Comparison of ENCODE assay signal across 9 cellular contexts in genomic region chr17:45146166-45146565, GRCh38. TPM values are rescaled to one million over a fixed set of nuclear protein-coding genes. Genes with fewer than 3 reads are reported as not detected.
DNase-seq lines count a peak whose midpoint lies in the region; ATAC-seq and TF ChIP-seq lines count a peak whose summit lies in the region.
"Had no signal": no experiment of that assay in that cellular context is flagged by ENCODE, and none has a peak within 500 bp of the region (broad histone marks: within the 10 kb centered on the region; RNA-seq: fewer than 3 reads in every experiment).

No MANE protein-coding gene starts in this region.

- H3K27me3 ChIP-seq in CD4-positive, alpha-beta T cell (ENCODE audit: control insufficient read depth, insufficient read depth, low read length) = no peaks in the 10 kb centered on the region
- no peaks in the 10 kb centered on the region for H3K27me3 ChIP-seq in PC-3 (ENCODE audit: low read length)

- H3K9me2 ChIP-seq in PC-3 (replicated peaks; ENCODE audit: low read length) = no peaks in the 10 kb centered on the region

- H3K9me3 ChIP-seq in CD4-positive, alpha-beta T cell (ENCODE audit: control insufficient read depth, low read length) = no peaks in the 10 kb centered on the region
- H3K9me3 ChIP-seq in PC-3 (ENCODE audit: low read length) = no peaks in the 10 kb centered on the region

- H3K9ac ChIP-seq in PC-3 (ENCODE audit: low read length) = no peak overlapping the region

- H3K27ac Mint-ChIP-seq in CD4-positive, alpha-beta T cell = peak overlapping the region; percentile 99

- H4K20me1 ChIP-seq in PC-3 (ENCODE audit: low read length) = peaks cover 27% of the 10 kb centered on the region

- peaks cover 64% of the 10 kb centered on the region for H3K4me1 Mint-ChIP-seq in CD4-positive, alpha-beta T cell (ENCODE audit: low read depth)

- peaks cover 2% of the 10 kb centered on the region for H3F3A ChIP-seq in PC-3 (ENCODE audit: low read length, unreplicated experiment)

- peaks cover 29% of the 10 kb centered on the region for H3K36me3 Mint-ChIP-seq in CD4-positive, alpha-beta T cell (ENCODE audit: low read depth)

- BruUV-seq in PC-3 (replicated peaks; lab: Mats Ljungman, UMichigan) = no TSS peak

- H3K79me2 ChIP-seq in PC-3 (ENCODE audit: low read length) = peaks cover 35% of the 10 kb centered on the region

- no peaks in the 10 kb centered on the region for H3K9me3 Mint-ChIP-seq in CD4-positive, alpha-beta T cell

- H3K4me3 ChIP-seq in PC-3 (ENCODE audit: low read length) = no peak overlapping the region

- intact Hi-C loops in CD4-positive, alpha-beta T cell (cut with DNase I, micrococcal nuclease) = loop anchor here (5.0 kb wide), 3 partner anchors 84 to 171 kb away; partner anchors contain the start of genes DCAKD (in 1 of the 2), MAP3K14 (in 1 of the 2) and NMT1 (in 1 of the 2)
- intact Hi-C loops in PC-3 (cut with micrococcal nuclease) (no loop called here), posterior vena cava (cut with DNase I) (loop anchor here in 1 of 2 donors (5.0 kb wide), 1 partner anchor 171 kb away; the partner anchor contains the start of gene MAP3K14), head of caudate nucleus (cut with DNase I) (no loop called here)

- no peak overlapping the region for H3K27ac ChIP-seq in CD4-positive, alpha-beta T cell (ENCODE audit: low read depth, low read length)
- H3K27ac ChIP-seq in PC-3 (ENCODE audit: low read length) = no peak overlapping the region
- peak overlapping the region; percentile 95 for H3K27ac ChIP-seq in epithelial cell of prostate

- H3K27me3 Mint-ChIP-seq in CD4-positive, alpha-beta T cell = peaks cover 8% of the 10 kb centered on the region

- no peak overlapping the region for H2AFZ ChIP-seq in PC-3 (ENCODE audit: low read length)

- CTCF ChIA-PET in CD4-positive, alpha-beta T cell (lab: Charles Lee) = interaction anchor here (1.7 kb wide), 1 partner anchor 11 kb away, joined by 14 read pairs; the partner anchor contains the start of gene ACBD4
- CTCF ChIA-PET in PC-3 (lab: Charles Lee) = interaction anchor here (0.6 to 2.4 kb wide), 2 partner anchors 11 to 178 kb away, joined by 11 to 19 read pairs; partner anchors contain the start of genes ACBD4 and C1QL1

- H3K36me3 ChIP-seq in PC-3 (ENCODE audit: low read depth, low read length) = 0 out of 2 replicates have a peak, but pooled peaks cover 4% of the 10 kb centered on the region

- H3K4me1 ChIP-seq in PC-3 (ENCODE audit: insufficient read depth, low read length) = peaks cover 19% of the 10 kb centered on the region

- H3K4me3 Mint-ChIP-seq in CD4-positive, alpha-beta T cell = peak overlapping the region; percentile 94

- DNase-seq in CD4-positive, alpha-beta T cell = no peak
- no peak for DNase-seq in PC-3
- no peak for DNase-seq in epithelial cell of prostate (ENCODE audit: low read depth, low spot score)
- DNase-seq in posterior vena cava (ENCODE audit: low spot score) = peak; percentile 77
- DNase-seq in head of caudate nucleus = no peak
- no peak for DNase-seq in effector CD8-positive, alpha-beta T cell (lab: John Stamatoyannopoulos, UW)
- DNase-seq: stimulated activated naive CD4-positive, alpha-beta T cell treated with Interleukin-2 at 50 U/mL for 16 hours had no signal

- TF ChIP-seq CTCF in CD4-positive, alpha-beta T cell (IDR thresholded peaks at IDR 0.05) = no peak
- TF ChIP-seq CTCF in PC-3 (conservative IDR thresholded peaks at IDR 0.05; ENCODE audit: low read depth, low read length) = no peak

- ATAC-seq in CD4-positive, alpha-beta T cell (ENCODE audit: poor library complexity) = no peak
- ATAC-seq in PC-3 = no peak
- no peak for ATAC-seq in HG02981 (IDR thresholded peaks at IDR 0.05; ENCODE audit: unreplicated experiment)
- ATAC-seq in HG03045 (IDR thresholded peaks at IDR 0.05; ENCODE audit: unreplicated experiment) = no peak

- H3K4me2 ChIP-seq in PC-3 (ENCODE audit: low read length) = peak overlapping the region; percentile 88

- POLR2A ChIA-PET in CD4-positive, alpha-beta T cell (lab: Charles Lee) = interaction anchor here (1.1 to 10.9 kb wide), 5 partner anchors 10 to 171 kb away, joined by 6 to 630 read pairs (median 29); partner anchors contain the start of genes ACBD4, FMNL1, HEXIM2 and MAP3K14
- POLR2A ChIA-PET in PC-3 (lab: Charles Lee; ENCODE audit: unreplicated experiment) = interaction anchor here (0.6 kb wide), 1 partner anchor 27 kb away, joined by 3 read pairs; no protein-coding TSS in a partner anchor

RNA-seq across cellular contexts. Expression of gene HEXIM1, which starts 2.1 kb away (rescaled TPM):
- total RNA-seq in CD4-positive, alpha-beta T cell = 10 to 100 TPM; 50.5 to 50.9 TPM
- total RNA-seq in PC-3 (2014; rRNA removed) = 47.3 and 59.0 TPM in 2 replicates
- 10 to 100 TPM; 40.6 to 46.9 TPM for total RNA-seq in posterior vena cava

RNA-seq across cellular contexts. Expression of gene ACBD4, which starts 10.7 kb away (rescaled TPM):
- total RNA-seq in CD4-positive, alpha-beta T cell = 10 to 100 TPM; 24.8 to 26.3 TPM
- total RNA-seq in PC-3 (2014; rRNA removed) (12.9 and 17.3 TPM in 2 replicates), posterior vena cava (10 to 100 TPM; 10.8 to 12.9 TPM)

RNA-seq across cellular contexts. Expression of gene PLCD3, which starts 13.9 kb away (rescaled TPM):
- total RNA-seq in CD4-positive, alpha-beta T cell = 1 to 10 TPM; 1.8 to 2.4 TPM
- total RNA-seq in PC-3 (2014; rRNA removed) = 35.1 and 55.3 TPM in 2 replicates
- total RNA-seq in posterior vena cava = 10 to 100 TPM; 69.3 to 74.2 TPM

RNA-seq across cellular contexts. Expression of gene HEXIM2, which starts 15.5 kb away (rescaled TPM):
- total RNA-seq in CD4-positive, alpha-beta T cell = 1 to 10 TPM; 1.3 to 1.5 TPM
- total RNA-seq in PC-3 (2014; rRNA removed) (19.9 and 30.5 TPM in 2 replicates), posterior vena cava (1 to 10 TPM; 1.6 to 3.0 TPM)

Comparison
In these comparisons a context has a peak if more than half of its experiments do, and no peak if none do; other contexts are left out.
1. RNA of gene PLCD3, which starts 13.9 kb away (total RNA-seq): 69.3 to 74.2 TPM in posterior vena cava and 35.1 to 55.3 TPM in PC-3; 1.8 to 2.4 TPM in CD4-positive, alpha-beta T cell; every median in the first group is over 10 times any median in the second.
2. intact Hi-C loops: an anchor here in CD4-positive, alpha-beta T cell (5.0 kb wide); none called in PC-3 and head of caudate nucleus.